24 cellular contexts compared by ENCODE assay signal in genomic region chr13:35485451-35485850, GRCh38. TPM values are rescaled to one million over a fixed set of nuclear protein-coding genes. Genes with fewer than 3 reads are reported as not detected.
DNase-seq lines count a peak whose midpoint lies in the region; ATAC-seq, FAIRE-seq and TF ChIP-seq lines count a peak whose summit lies in the region.
"Had no signal": no experiment of that assay in that cellular context is flagged by ENCODE, and none has a peak within 500 bp of the region (broad histone marks: within the 10 kb centered on the region; RNA-seq: fewer than 3 reads in every experiment).

No MANE protein-coding gene starts in this region.

- DNase-seq in A673 (ENCODE audit: low spot score) = peak; percentile 39
- DNase-seq in NCI-H2107 (lab: John Stamatoyannopoulos, UW) = peak; percentile 0
- peak; percentile 35 to 59 for DNase-seq in SJCRH30
- no peak for DNase-seq in activated CD4-positive, alpha-beta T cell treated with anti-CD3 and anti-CD28 coated beads for 48 hours
- no peak for DNase-seq in HUDEP-2 (lab: John Stamatoyannopoulos, UW; ENCODE audit: unreplicated experiment in 76 of 76)
- DNase-seq in NCI-H2029 treated with DMSO at 0.1 percent for 48 hours (lab: John Stamatoyannopoulos, UW) = no peak
- DNase-seq in pancreas = no peak
- DNase-seq: activated B cell treated with CpG ODN at 0.5 μM for 24 hours; activated CD8-positive, alpha-beta T cell treated with anti-CD3 and anti-CD28 coated beads for 36 hours; activated gamma-delta T cell; Caco-2; cortex of kidney; NCI-H187 treated with DMSO at 0.1 percent for 48 hours; posterior cingulate gyrus; T1000; upper lobe of left lung had no signal

- CTCF ChIA-PET in A673 (lab: Charles Lee) (no interaction called here), HEK293 (lab: Yijun Ruan, JAX) (no interaction called here)

- no TSS peak for BruUV-seq in A673 (replicated peaks; lab: Mats Ljungman, UMichigan)

- FAIRE-seq in pancreas (lab: Jason Lieb, UNC) = no peak
- FAIRE-seq: A549, bronchial epithelial cell, GM18507 had no signal

- H3K4me3 ChIP-seq in A673 (ENCODE audit: low read depth, low read length, poor library complexity, severe bottlenecking) = no peak overlapping the region
- H3K4me3 ChIP-seq in HEK293 (ENCODE audit: low read depth, low read length) = no peak overlapping the region
- no peak overlapping the region for H3K4me3 ChIP-seq in SJCRH30
- no peak overlapping the region for H3K4me3 ChIP-seq in pancreas
- H3K4me3 ChIP-seq: A549, BLaER1, gastroesophageal sphincter, upper lobe of left lung had no signal

- WGBS in pancreas, 2 donors = 91 to 92% methylated on average over 3 of the region's 3 CpGs

- H3K9me3 ChIP-seq in A673 (ENCODE audit: low read depth, low read length, poor library complexity, severe bottlenecking) (no peaks in the 10 kb centered on the region), HEK293 (ENCODE audit: control insufficient read depth, insufficient read depth, low read depth, low read length) (no peaks in the 10 kb centered on the region), SJCRH30 (replicated peaks) (no peaks in the 10 kb centered on the region), pancreas (no peaks in the 10 kb centered on the region)
- H3K9me3 ChIP-seq: A549, BLaER1, Caco-2, gastroesophageal sphincter, upper lobe of left lung had no signal

- intact Hi-C loops in A673 (cut with micrococcal nuclease; ENCODE audit: unreplicated experiment) = no loop called here
- intact Hi-C loops in pancreas (cut with DNase I) = no loop called here

- no peak for TF ChIP-seq CTCF in A673 (conservative IDR thresholded peaks at IDR 0.05; ENCODE audit: low read depth, low read length)
- no peak for TF ChIP-seq CTCF in HEK293 (tag by site-specific recombination; IDR thresholded peaks at IDR 0.05)
- no peak for TF ChIP-seq CTCF in pancreas (IDR thresholded peaks at IDR 0.05)

- POLR2A ChIA-PET in A673 (lab: Charles Lee; ENCODE audit: low non-redundant PET) (no interaction called here), HEK293 (lab: Yijun Ruan, JAX) (interaction anchor here (1.4 kb wide), 1 partner anchor 9 kb away, joined by 6 read pairs; the partner anchor contains the start of gene MAB21L1)

- peaks cover 5% of the 10 kb centered on the region for H3K4me1 ChIP-seq in A673 (ENCODE audit: insufficient read depth, low read length, poor library complexity, severe bottlenecking)
- H3K4me1 ChIP-seq in HEK293 (ENCODE audit: control insufficient read depth, insufficient read depth, low read length) = peaks cover 9% of the 10 kb centered on the region
- peaks cover 39% of the 10 kb centered on the region for H3K4me1 ChIP-seq in SJCRH30
- H3K4me1 ChIP-seq in pancreas = no peaks in the 10 kb centered on the region
- H3K4me1 ChIP-seq: A549, BLaER1, Caco-2, gastroesophageal sphincter, upper lobe of left lung had no signal

- no peak for ATAC-seq in pancreas
- ATAC-seq: A549; activated CD8-positive, alpha-beta T cell treated with anti-CD3 and anti-CD28 coated beads for 36 hours; gastroesophageal sphincter had no signal

- H3K36me3 ChIP-seq in A673 (ENCODE audit: insufficient read depth, low read length, poor library complexity, severe bottlenecking) = no peaks in the 10 kb centered on the region
- H3K36me3 ChIP-seq in HEK293 (ENCODE audit: control insufficient read depth in 2 of 2, insufficient read depth in 1 of 2, low read length in 2 of 2) = no peaks in the 10 kb centered on the region
- H3K36me3 ChIP-seq in SJCRH30 = no peaks in the 10 kb centered on the region
- no peaks in the 10 kb centered on the region for H3K36me3 ChIP-seq in pancreas
- H3K36me3 ChIP-seq: BLaER1, gastroesophageal sphincter, upper lobe of left lung had no signal

- H3K27ac ChIP-seq in A673 (ENCODE audit: low read depth, low read length, poor library complexity, severe bottlenecking) (no peak overlapping the region), HEK293 (ENCODE audit: extremely low read depth, low read depth, low read length) (no peak overlapping the region), SJCRH30 (peak overlapping the region; percentile 86; the same call in 1 of the 2 replicates), pancreas (no peak overlapping the region)
- H3K27ac ChIP-seq: A549, BLaER1, gastroesophageal sphincter, upper lobe of left lung had no signal

- H3K27me3 ChIP-seq in A673 (replicated peaks; ENCODE audit: insufficient read depth, low read depth, low read length, poor library complexity) = no peaks in the 10 kb centered on the region
- no peaks in the 10 kb centered on the region for H3K27me3 ChIP-seq in SJCRH30
- peaks cover 0 to 4% (median 0%) of the 10 kb centered on the region in 4 donors for H3K27me3 ChIP-seq in pancreas
- H3K27me3 ChIP-seq: BLaER1, gastroesophageal sphincter, upper lobe of left lung had no signal

TF ChIP-seq in HEK293, 187 proteins besides CTCF, POLR2A, EP300 and RAD21 (continues in another document):
- TF ChIP-seq ZNF521 (tag by site-specific recombination; IDR thresholded peaks at IDR 0.05) (no peak), PATZ1 (tag by site-specific recombination; IDR thresholded peaks at IDR 0.05) (no peak), ZNF623 (tag by site-specific recombination; IDR thresholded peaks at IDR 0.05) (no peak), ZBTB44 (tag by site-specific recombination; IDR thresholded peaks at IDR 0.05) (peak; percentile 77), ZSCAN23 (tag by site-specific recombination; IDR thresholded peaks at IDR 0.05) (no peak), ZSCAN16 (tag by site-specific recombination; IDR thresholded peaks at IDR 0.05) (no peak), ZBTB17 (tag by site-specific recombination; IDR thresholded peaks at IDR 0.05) (peak; percentile 85), YY1 (tag by site-specific recombination; IDR thresholded peaks at IDR 0.05) (no peak), MEIS1 (CRISPR knock-in tag; IDR thresholded peaks at IDR 0.05; ENCODE audit: borderline replicate concordance) (peak; percentile 48; the same call in 1 of the 2 replicates), ZNF37A (tag by site-specific recombination; IDR thresholded peaks at IDR 0.05) (no peak), ZBTB1 (tag by site-specific recombination; IDR thresholded peaks at IDR 0.05) (no peak), ZSCAN18 (tag by site-specific recombination; IDR thresholded peaks at IDR 0.05) (no peak), ZNF391 (tag by site-specific recombination; IDR thresholded peaks at IDR 0.05; ENCODE audit: borderline replicate concordance, low read depth) (no peak), SP2 (tag by site-specific recombination; IDR thresholded peaks at IDR 0.05) (no peak), PBX3 (CRISPR knock-in tag; IDR thresholded peaks at IDR 0.05) (no peak), ZNF621 (tag by site-specific recombination; IDR thresholded peaks at IDR 0.05) (no peak), ZNF175 (tag by site-specific recombination; IDR thresholded peaks at IDR 0.05) (no peak), YY2 (tag by site-specific recombination; IDR thresholded peaks at IDR 0.05) (no peak)

RNA-seq across cellular contexts. Expression of gene MAB21L1, which starts 9.0 kb away (rescaled TPM):
- total RNA-seq in A673 (2021) (not detected in 2 replicates), pancreas (under 1 TPM in 2 of 6 donors, not detected in 4; 0.09 to 0.12 TPM)
- total RNA-seq in SJCRH30 (2014; rRNA removed; shearing (Covaris generic)) = 13.4 and 14.0 TPM in 2 replicates
- polyA plus RNA-seq in pancreas = under 1 TPM; 0.15 to 0.26 TPM
- total RNA-seq: activated B cell treated with CpG ODN at 0.5 μM for 24 hours; activated CD8-positive, alpha-beta T cell treated with anti-CD3 and anti-CD28 coated beads for 36 hours; bronchial epithelial cell; Caco-2; MCF 10A had no signal
- polyA plus RNA-seq: A549, IgD-negative memory B cell had no signal

Comparison
In these comparisons a context has a peak if more than half of its experiments do, and no peak if none do; other contexts are left out.
1. DNase-seq: peak in A673 (single experiment), NCI-H2107 (single experiment) and SJCRH30 (2 of 2); none in activated CD4-positive, alpha-beta T cell treated with anti-CD3 and anti-CD28 coated beads for 48 hours (single experiment), HUDEP-2 (0 of 76), NCI-H2029 treated with DMSO at 0.1 percent for 48 hours (single experiment) and pancreas (0 of 6).
2. RNA of gene MAB21L1, which starts 9.0 kb away (total RNA-seq): 13.4 to 14.0 TPM in SJCRH30; 0.09 to 0.12 TPM in pancreas and not detected in A673; every median in the first group is over 10 times any median in the second.